1 cellular context compared by ENCODE assay signal in genomic region chr2:221958224-221958623, GRCh38.
TF ChIP-seq lines count a peak whose summit lies in the region.

No MANE protein-coding gene starts in this region.

TF ChIP-seq in WTC11, 78 proteins besides CTCF, POLR2A, EP300 and RAD21 (continued from another document):
- TF ChIP-seq IRF1 (CRISPR knock-in tag; IDR thresholded peaks at IDR 0.05) (no peak), KAT7 (CRISPR knock-in tag; IDR thresholded peaks at IDR 0.05; ENCODE audit: borderline replicate concordance) (no peak), ELF4 (CRISPR knock-in tag; IDR thresholded peaks at IDR 0.05; ENCODE audit: low read depth) (no peak), ZNF281 (CRISPR knock-in tag; IDR thresholded peaks at IDR 0.05) (no peak), JAZF1 (CRISPR knock-in tag; IDR thresholded peaks at IDR 0.05) (no peak)
